In genomic region chr22:34998921-34999320, GRCh38 we compare ENCODE assay signal across 21 cellular contexts.
DNase-seq lines count a peak whose midpoint lies in the region; ATAC-seq, FAIRE-seq and TF ChIP-seq lines count a peak whose summit lies in the region.
"Had no signal": no experiment of that assay in that cellular context is flagged by ENCODE, and none has a peak within 500 bp of the region (broad histone marks: within the 10 kb centered on the region; RNA-seq: fewer than 3 reads in every experiment).

No MANE protein-coding gene starts in this region.

- H3K18ac ChIP-seq in IMR-90 (ENCODE audit: low read depth, low read length): no peak overlapping the region

- DNase-seq in A549 (ENCODE audit: low read depth in 1 of 2, low spot score in 1 of 2) (no peak), IMR-90 (no peak), glutamatergic neuron (no peak), dorsolateral prefrontal cortex (no peak), NCI-H1092 (lab: John Stamatoyannopoulos, UW) (no peak)
- DNase-seq: 8988T; AML-193; Caco-2; Calu3; CD4-positive, alpha-beta T cell; CD8-positive, alpha-beta T cell; DMS79 treated with DMSO at 0.1 percent for 48 hours; GF-D8 had no signal

- no peak overlapping the region for H4K5ac ChIP-seq in IMR-90 (ENCODE audit: low read depth, low read length)

- H3K4me1 ChIP-seq in A549 (no peaks in the 10 kb centered on the region), IMR-90 (ENCODE audit: control insufficient read depth, insufficient read depth, low read length) (no peaks in the 10 kb centered on the region)
- H3K4me1 ChIP-seq: BLaER1 treated with 17β-estradiol and CSF1 and Interleukin-3, amounts not matched to agents 10 nM and 100 nM; Caco-2 had no signal

- no peak for TF ChIP-seq EP300 in A549 (IDR thresholded peaks at IDR 0.05)

- H3K9me1 ChIP-seq in IMR-90 (ENCODE audit: insufficient read depth, low read length): no peaks in the 10 kb centered on the region

- no peak overlapping the region for H3K23ac ChIP-seq in IMR-90 (ENCODE audit: low read depth, low read length)

- CTCF ChIA-PET in A549 (lab: Yijun Ruan, JAX): no interaction called here
- CTCF ChIA-PET in IMR-90 (lab: Yijun Ruan, JAX): no interaction called here

- H3K9me3 Mint-ChIP-seq in glutamatergic neuron (ENCODE audit: unreplicated experiment): no peaks in the 10 kb centered on the region
- H3K9me3 Mint-ChIP-seq: CD4-positive, alpha-beta T cell; CD8-positive, alpha-beta T cell had no signal

- no peak overlapping the region for H2BK15ac ChIP-seq in IMR-90 (ENCODE audit: low read depth, low read length)

- no peak overlapping the region for H2BK20ac ChIP-seq in IMR-90 (ENCODE audit: low read depth, low read length)

- dilution Hi-C loops in IMR-90 (cut with HindIII; ENCODE audit: low sequenced_read_pairs, unreplicated experiment): no loop called here

- H4K91ac ChIP-seq in IMR-90 (ENCODE audit: insufficient read depth, low read depth, low read length): no peak overlapping the region

- H3K4me3 Mint-ChIP-seq in glutamatergic neuron (ENCODE audit: unreplicated experiment): no peak overlapping the region
- H3K4me3 Mint-ChIP-seq: B cell; CD4-positive, alpha-beta T cell; CD8-positive, alpha-beta T cell had no signal

- intact Hi-C loops in IMR-90 (cut with micrococcal nuclease): no loop called here
- intact Hi-C loops in dorsolateral prefrontal cortex (cut with DNase I): no loop called here

- ATAC-seq in A549 (no peak), IMR-90 (ENCODE audit: low read depth) (no peak)
- ATAC-seq: CD8-positive, alpha-beta T cell had no signal

- no peaks in the 10 kb centered on the region for H3K79me1 ChIP-seq in IMR-90 (ENCODE audit: low read depth in 1 of 2, low read length in 2 of 2)

- no peak overlapping the region for H4K8ac ChIP-seq in IMR-90 (ENCODE audit: low read depth in 2 of 2, low read length in 2 of 2)

- H3K27me3 ChIP-seq in IMR-90 (ENCODE audit: control insufficient read depth, insufficient read depth, low read length): no peaks in the 10 kb centered on the region
- peaks cover 0 to 13% (median 0%) of the 10 kb centered on the region in 45 donors for H3K27me3 ChIP-seq in dorsolateral prefrontal cortex
- H3K27me3 ChIP-seq: BLaER1 treated with 17β-estradiol and CSF1 and Interleukin-3, amounts not matched to agents 10 nM and 100 nM had no signal

- H3K4me2 ChIP-seq in A549 (no peak overlapping the region), IMR-90 (ENCODE audit: low read depth, low read length) (no peak overlapping the region)
- H3K4me2 ChIP-seq: BLaER1 treated with 17β-estradiol and CSF1 and Interleukin-3, amounts not matched to agents 10 nM and 100 nM had no signal

- no peak overlapping the region for H2AFZ ChIP-seq in IMR-90 (replicated peaks; ENCODE audit: low read length, poor library complexity)

- H3K14ac ChIP-seq in IMR-90 (replicated peaks; ENCODE audit: low read depth, low read length): no peak overlapping the region

- peaks cover 2% of the 10 kb centered on the region for H3K27me3 Mint-ChIP-seq in glutamatergic neuron (ENCODE audit: unreplicated experiment)

- no peaks in the 10 kb centered on the region for H3K36me3 Mint-ChIP-seq in glutamatergic neuron (ENCODE audit: unreplicated experiment)
- H3K36me3 Mint-ChIP-seq: CD8-positive, alpha-beta T cell had no signal

- no peak overlapping the region for H2AK5ac ChIP-seq in IMR-90 (ENCODE audit: low read depth, low read length)

- in situ Hi-C loops in IMR-90 (cut with MboI; ENCODE audit: low sequenced_read_pairs): no loop called here

- no TSS peak for BruUV-seq in IMR-90 (replicated peaks; lab: Mats Ljungman, UMichigan)

- TF ChIP-seq POLR2A in A549 (IDR thresholded peaks at IDR 0.05; ENCODE audit: low read length) (no peak), IMR-90 (IDR thresholded peaks at IDR 0.05; ENCODE audit: low read depth, low read length) (no peak)

- H3K9ac ChIP-seq in IMR-90 (ENCODE audit: low read depth, low read length): no peak overlapping the region
- H3K9ac ChIP-seq: BLaER1 treated with 17β-estradiol and CSF1 and Interleukin-3, amounts not matched to agents 10 nM and 100 nM had no signal

- POLR2A ChIA-PET in A549 (lab: Yijun Ruan, JAX): no interaction called here
- POLR2A ChIA-PET in IMR-90 (lab: Charles Lee; ENCODE audit: unreplicated experiment): no interaction called here

- H2BK5ac ChIP-seq in IMR-90 (ENCODE audit: low read depth, low read length, poor library complexity, severe bottlenecking): no peak overlapping the region

- no peak overlapping the region for H3K27ac ChIP-seq in A549
- no peak overlapping the region for H3K27ac ChIP-seq in IMR-90 (ENCODE audit: insufficient read depth, low read length)
- no peak overlapping the region for H3K27ac ChIP-seq in dorsolateral prefrontal cortex
- H3K27ac ChIP-seq: BLaER1 treated with 17β-estradiol and CSF1 and Interleukin-3, amounts not matched to agents 10 nM and 100 nM; C4-2B had no signal

- no peak for FAIRE-seq in A549 (lab: Jason Lieb, UNC)
- FAIRE-seq: A204.1, D721Med, G401.6, GM12891, GM19239 had no signal

- TF ChIP-seq RAD21 in A549 (conservative IDR thresholded peaks at IDR 0.05 in 1 of 2, IDR thresholded peaks at IDR 0.05 in 1 of 2) (no peak), IMR-90 (IDR thresholded peaks at IDR 0.05; ENCODE audit: low read length) (no peak)

- H2AK9ac ChIP-seq in IMR-90 (replicated peaks; ENCODE audit: low read depth, low read length, poor library complexity): no peak overlapping the region

- no peaks in the 10 kb centered on the region for H4K20me1 ChIP-seq in IMR-90 (ENCODE audit: insufficient read depth, low read length)
- H4K20me1 ChIP-seq: BLaER1 treated with 17β-estradiol and CSF1 and Interleukin-3, amounts not matched to agents 10 nM and 100 nM had no signal

- H3K36me3 ChIP-seq in IMR-90 (ENCODE audit: control insufficient read depth, insufficient read depth, low read length): no peaks in the 10 kb centered on the region
- H3K36me3 ChIP-seq: BLaER1 treated with 17β-estradiol and CSF1 and Interleukin-3, amounts not matched to agents 10 nM and 100 nM had no signal

- H3K56ac ChIP-seq in IMR-90 (ENCODE audit: extremely low read depth, insufficient read depth, low read length): no peak overlapping the region

- TF ChIP-seq CTCF in A549 (IDR thresholded peaks at IDR 0.05) (no peak), IMR-90 (conservative IDR thresholded peaks at IDR 0.05; ENCODE audit: low read depth, low read length) (no peak), glutamatergic neuron (IDR thresholded peaks at IDR 0.05; ENCODE audit: partially characterized antibody, unreplicated experiment) (no peak), dorsolateral prefrontal cortex (IDR thresholded peaks at IDR 0.05 in 54 of 56, conservative IDR thresholded peaks at IDR 0.05 in 2 of 56; ENCODE audit: low read depth in 1 of 56, partially characterized antibody in 56 of 56) (no peak)

- H3K4me1 Mint-ChIP-seq in glutamatergic neuron (ENCODE audit: low read depth, unreplicated experiment): peaks cover 25% of the 10 kb centered on the region
- H3K4me1 Mint-ChIP-seq: B cell had no signal

- no peak overlapping the region for H3K4ac ChIP-seq in IMR-90 (ENCODE audit: low read depth, low read length)

- H3K27ac Mint-ChIP-seq in glutamatergic neuron (ENCODE audit: unreplicated experiment): peak overlapping the region; percentile 76
- H3K27ac Mint-ChIP-seq: B cell; CD4-positive, alpha-beta T cell; CD8-positive, alpha-beta T cell had no signal

- H3K4me3 ChIP-seq in A549: no peak overlapping the region
- no peak overlapping the region for H3K4me3 ChIP-seq in IMR-90 (ENCODE audit: insufficient read depth, low read depth, low read length)
- H3K4me3 ChIP-seq in dorsolateral prefrontal cortex: no peak overlapping the region
- H3K4me3 ChIP-seq: BLaER1 treated with 17β-estradiol and CSF1 and Interleukin-3, amounts not matched to agents 10 nM and 100 nM had no signal

- 1% methylated on average over 3 of the region's 3 CpGs for WGBS in A549 (ENCODE audit: missing lambda C conversion rate)
- no CpG with 5 or more reads among the region's 3 CpGs for WGBS in IMR-90 (ENCODE audit: extremely low coverage in 2 of 2, insufficient read length in 1 of 2), 2 experiments

- no peak overlapping the region for H2BK120ac ChIP-seq in IMR-90 (ENCODE audit: low read depth, low read length)

- H3K9me3 ChIP-seq in A549 (no peaks in the 10 kb centered on the region), IMR-90 (ENCODE audit: control insufficient read depth, insufficient read depth, low read length) (peaks cover 23% of the 10 kb centered on the region)
- H3K9me3 ChIP-seq: BLaER1 treated with 17β-estradiol and CSF1 and Interleukin-3, amounts not matched to agents 10 nM and 100 nM; Caco-2 had no signal

TF ChIP-seq in A549, 52 proteins besides CTCF, POLR2A, EP300 and RAD21:
- peak; percentile 68 for TF ChIP-seq MAFK (IDR thresholded peaks at IDR 0.05; ENCODE audit: partially characterized antibody)
- no peak for TF ChIP-seq BHLHE40 (IDR thresholded peaks at IDR 0.05; ENCODE audit: low read depth, low read length)

TF ChIP-seq in IMR-90, 13 proteins besides CTCF, POLR2A, EP300 and RAD21:
- TF ChIP-seq FOS (IDR thresholded peaks at IDR 0.05; ENCODE audit: low read depth, low read length) (no peak), MAFK (IDR thresholded peaks at IDR 0.05; ENCODE audit: low read depth, low read length) (peak; percentile 77)
- TF ChIP-seq, protein P1, sequence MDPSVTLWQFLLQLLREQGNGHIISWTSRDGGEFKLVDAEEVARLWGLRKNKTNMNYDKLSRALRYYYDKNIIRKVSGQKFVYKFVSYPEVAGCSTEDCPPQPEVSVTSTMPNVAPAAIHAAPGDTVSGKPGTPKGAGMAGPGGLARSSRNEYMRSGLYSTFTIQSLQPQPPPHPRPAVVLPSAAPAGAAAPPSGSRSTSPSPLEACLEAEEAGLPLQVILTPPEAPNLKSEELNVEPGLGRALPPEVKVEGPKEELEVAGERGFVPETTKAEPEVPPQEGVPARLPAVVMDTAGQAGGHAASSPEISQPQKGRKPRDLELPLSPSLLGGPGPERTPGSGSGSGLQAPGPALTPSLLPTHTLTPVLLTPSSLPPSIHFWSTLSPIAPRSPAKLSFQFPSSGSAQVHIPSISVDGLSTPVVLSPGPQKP (IDR thresholded peaks at IDR 0.05; ENCODE audit: borderline replicate concordance, low read depth, low read length): no peak
